Comparison of ENCODE assay signal across 8 cellular contexts in the genomic region with DNA sequence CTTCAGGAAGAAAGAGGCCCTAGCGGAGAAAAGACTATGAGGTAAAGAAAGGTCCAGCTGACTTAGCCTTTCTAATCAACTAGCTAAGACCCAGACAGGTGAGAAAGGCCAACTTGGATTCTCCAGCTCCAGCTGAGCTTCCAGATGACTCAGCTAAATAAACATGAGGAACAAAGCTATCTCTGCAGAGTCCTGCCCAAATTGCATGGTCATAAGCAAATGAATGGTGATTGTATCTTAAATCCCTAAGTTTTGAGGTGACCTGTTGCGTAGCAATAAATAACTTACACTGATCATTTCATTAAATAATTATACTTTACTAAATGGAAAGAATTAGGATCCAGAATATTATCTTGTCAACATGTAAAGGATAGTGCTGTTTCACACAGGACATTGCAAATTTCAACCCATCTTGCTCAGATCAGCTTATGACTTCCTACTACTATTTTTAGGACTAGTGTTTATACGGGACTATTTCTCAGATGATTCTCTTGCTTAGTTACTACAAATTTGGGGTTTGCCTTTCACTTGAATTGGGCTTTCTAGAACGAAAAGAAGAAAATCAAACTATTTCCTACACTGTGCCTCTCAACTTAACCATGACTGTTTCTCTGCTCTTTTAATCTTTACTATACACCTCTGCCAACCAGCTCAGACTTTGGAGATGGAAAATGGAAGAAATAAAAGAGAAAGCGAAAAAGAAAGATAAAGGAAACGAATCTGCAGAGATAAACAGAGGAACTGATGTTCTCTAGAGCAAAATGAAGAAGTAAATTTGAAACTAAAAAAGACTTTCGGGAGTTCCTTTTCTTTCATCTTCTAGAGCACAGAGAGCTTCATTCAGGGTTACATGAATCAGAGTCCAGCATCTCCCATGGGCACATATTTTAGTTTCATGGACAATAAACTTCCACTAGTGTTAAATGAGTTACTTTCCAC. TPM values are rescaled to one million over a fixed set of nuclear protein-coding genes. Genes with fewer than 3 reads are reported as not detected.
DNase-seq lines count a peak whose midpoint lies in the region; ATAC-seq and FAIRE-seq lines count a peak whose summit lies in the region.

No MANE protein-coding gene starts in this region.

- H3K9me3 Mint-ChIP-seq in activated CD4-positive, alpha-beta T cell treated with anti-CD3 and anti-CD28 coated beads, Interleukin-2, amount 10 ng/mL, durations not matched to agents 24 days and 14 days: peaks cover 4% of the 10 kb centered on the region

- no peak for DNase-seq in activated CD4-positive, alpha-beta T cell treated with anti-CD3 and anti-CD28 coated beads, Interleukin-2, amount 10 ng/mL, durations not matched to agents 24 days and 14 days
- no peak for DNase-seq in activated CD4-positive, alpha-beta T cell treated with anti-CD3 and anti-CD28 coated beads, Interleukin-2, amount 50 U/mL, for 4 hours
- peak; percentile 29 for DNase-seq in RCC 7860 (ENCODE audit: low spot score)
- DNase-seq in fibroblast of gingiva (ENCODE audit: low read depth): peak; percentile 27
- peak; percentile 17 for DNase-seq in stromal cell of bone marrow (ENCODE audit: low read depth)
- DNase-seq in RKO (ENCODE audit: low spot score): no peak
- no peak for DNase-seq in NCI-H1092 treated with DMSO at 0.1 percent for 48 hours (lab: John Stamatoyannopoulos, UW)

- peak; percentile 23 for ATAC-seq in HG02981 (IDR thresholded peaks at IDR 0.05; ENCODE audit: unreplicated experiment)

- H3K27ac Mint-ChIP-seq in activated CD4-positive, alpha-beta T cell treated with anti-CD3 and anti-CD28 coated beads, Interleukin-2, amount 10 ng/mL, durations not matched to agents 24 days and 14 days: peak overlapping the region; percentile 83

- H3K36me3 Mint-ChIP-seq in activated CD4-positive, alpha-beta T cell treated with anti-CD3 and anti-CD28 coated beads, Interleukin-2, amount 10 ng/mL, durations not matched to agents 24 days and 14 days (ENCODE audit: low read depth): peaks cover 4% of the 10 kb centered on the region

- H3K27me3 Mint-ChIP-seq in activated CD4-positive, alpha-beta T cell treated with anti-CD3 and anti-CD28 coated beads, Interleukin-2, amount 10 ng/mL, durations not matched to agents 24 days and 14 days: peaks cover 5% of the 10 kb centered on the region

- peaks cover 27% of the 10 kb centered on the region for H3K4me1 Mint-ChIP-seq in activated CD4-positive, alpha-beta T cell treated with anti-CD3 and anti-CD28 coated beads, Interleukin-2, amount 10 ng/mL, durations not matched to agents 24 days and 14 days

- intact Hi-C loops in activated CD4-positive, alpha-beta T cell treated with anti-CD3 and anti-CD28 coated beads, Interleukin-2, amount 10 ng/mL, durations not matched to agents 24 days and 14 days (cut with micrococcal nuclease): loop anchor here (1.0 to 5.0 kb wide), 4 partner anchors 48 to 200 kb away; a partner anchor contains a TSS

- peak overlapping the region; percentile 72 for H3K4me3 Mint-ChIP-seq in activated CD4-positive, alpha-beta T cell treated with anti-CD3 and anti-CD28 coated beads, Interleukin-2, amount 10 ng/mL, durations not matched to agents 24 days and 14 days

- no peak for FAIRE-seq in RCC 7860 (lab: Jason Lieb, UNC)

RNA-seq across cellular contexts. Expression of a gene that starts 6.6 kb away (rescaled TPM):
- not detected in 2 replicates for total RNA-seq in activated CD4-positive, alpha-beta T cell treated with anti-CD3 and anti-CD28 coated beads, Interleukin-2, amount 10 ng/mL, durations not matched to agents 24 days and 14 days

Comparison
In these comparisons a context has a peak if more than half of its experiments do, and no peak if none do; other contexts are left out.
1. DNase-seq: peak in RCC 7860 (single experiment), fibroblast of gingiva (single experiment) and stromal cell of bone marrow (single experiment); none in activated CD4-positive, alpha-beta T cell treated with anti-CD3 and anti-CD28 coated beads, Interleukin-2, amount 10 ng/mL, durations not matched to agents 24 days and 14 days (single experiment), activated CD4-positive, alpha-beta T cell treated with anti-CD3 and anti-CD28 coated beads, Interleukin-2, amount 50 U/mL, for 4 hours (0 of 2), RKO (single experiment) and NCI-H1092 treated with DMSO at 0.1 percent for 48 hours (single experiment).